8 cellular contexts compared by ENCODE assay signal in genomic region chrX:119790977-119791436, GRCh38. TPM values are rescaled to one million over a fixed set of nuclear protein-coding genes. Genes with fewer than 3 reads are reported as not detected.
DNase-seq lines count a peak whose midpoint lies in the region; ATAC-seq and TF ChIP-seq lines count a peak whose summit lies in the region.

No MANE protein-coding gene starts in this region.

- H3K4me1 Mint-ChIP-seq in CD4-positive, alpha-beta memory T cell: peaks cover 10 to 57% (median 22%) of the 10 kb centered on the region in 4 donors
- peaks cover 12% of the 10 kb centered on the region for H3K4me1 Mint-ChIP-seq in dendritic cell treated with granulocyte-macrophage colony-stimulating factor and Interleukin-4, amounts not matched to agents 40 ng/mL and 50 ng/mL, for 4 days (ENCODE audit: low read depth)

- H3K9me3 ChIP-seq in CD4-positive, alpha-beta memory T cell (ENCODE audit: control insufficient read depth in 1 of 2, low read length in 2 of 2): no peaks in the 10 kb centered on the region

- TF ChIP-seq CTCF in WI38 (IDR thresholded peaks at IDR 0.05; ENCODE audit: low read depth, low read length): 0 out of 2 replicates have a peak, but pooled peaks have one; percentile 1

- H3K27me3 Mint-ChIP-seq in CD4-positive, alpha-beta memory T cell: no peaks in the 10 kb centered on the region
- no peaks in the 10 kb centered on the region for H3K27me3 Mint-ChIP-seq in dendritic cell treated with granulocyte-macrophage colony-stimulating factor and Interleukin-4, amounts not matched to agents 40 ng/mL and 50 ng/mL, for 4 days

- peak; percentile 36 to 65 (median 46) for DNase-seq in CD4-positive, alpha-beta memory T cell
- peak; percentile 58 for DNase-seq in HT-29 (ENCODE audit: low spot score)
- peak; percentile 51 for DNase-seq in medulla oblongata (ENCODE audit: extremely low spot score)
- DNase-seq in stimulated activated CD8-positive, alpha-beta memory T cell treated with anti-CD3 and anti-CD28 coated beads, Interleukin-7, amount 100 ng/mL, for 4 hours (ENCODE audit: low read depth in 2 of 2): peak; percentile 22 to 33
- DNase-seq in retina: no peak

- H3K27ac Mint-ChIP-seq in CD4-positive, alpha-beta memory T cell: peak overlapping the region; percentile 96 to 99 (median 98)
- H3K27ac Mint-ChIP-seq in dendritic cell treated with granulocyte-macrophage colony-stimulating factor and Interleukin-4, amounts not matched to agents 40 ng/mL and 50 ng/mL, for 4 days: peak overlapping the region; percentile 92

- H3K36me3 Mint-ChIP-seq in CD4-positive, alpha-beta memory T cell: peaks cover 15 to 48% of the 10 kb centered on the region in 2 donors
- H3K36me3 Mint-ChIP-seq in dendritic cell treated with granulocyte-macrophage colony-stimulating factor and Interleukin-4, amounts not matched to agents 40 ng/mL and 50 ng/mL, for 4 days (ENCODE audit: low read depth): peaks cover 44% of the 10 kb centered on the region

- H3K27me3 ChIP-seq in CD4-positive, alpha-beta memory T cell (ENCODE audit: insufficient read depth, low read length): no peaks in the 10 kb centered on the region

- H3K4me3 Mint-ChIP-seq in CD4-positive, alpha-beta memory T cell: peak overlapping the region; percentile 91 to 96 (median 95)
- peak overlapping the region; percentile 88 for H3K4me3 Mint-ChIP-seq in dendritic cell treated with granulocyte-macrophage colony-stimulating factor and Interleukin-4, amounts not matched to agents 40 ng/mL and 50 ng/mL, for 4 days

- H3K4me3 ChIP-seq in CD4-positive, alpha-beta memory T cell (ENCODE audit: low read length in 2 of 2): peak overlapping the region; percentile 70 to 83
- peak overlapping the region; percentile 66 for H3K4me3 ChIP-seq in WI38 (ENCODE audit: low read depth, low read length)

- ATAC-seq in GM19463 (IDR thresholded peaks at IDR 0.05; ENCODE audit: unreplicated experiment): peak; percentile 17

- H3K9me3 Mint-ChIP-seq in CD4-positive, alpha-beta memory T cell: no peaks in the 10 kb centered on the region
- no peaks in the 10 kb centered on the region for H3K9me3 Mint-ChIP-seq in dendritic cell treated with granulocyte-macrophage colony-stimulating factor and Interleukin-4, amounts not matched to agents 40 ng/mL and 50 ng/mL, for 4 days

- peaks cover 40% of the 10 kb centered on the region for H3K4me1 ChIP-seq in CD4-positive, alpha-beta memory T cell (ENCODE audit: insufficient read depth, low read length)

- POLR2A ChIA-PET in CD4-positive, alpha-beta memory T cell (lab: Charles Lee; ENCODE audit: partially characterized antibody): interaction anchor here (0.5 to 3.3 kb wide), 27 partner anchors 15 to 554 kb away, joined by 3 to 65 read pairs (median 5); partner anchors contain the start of genes NDUFA1, NKAP, NKRF and RNF113A

- H3K27ac ChIP-seq in CD4-positive, alpha-beta memory T cell (ENCODE audit: low read depth, low read length): peak overlapping the region; percentile 90

- intact Hi-C loops in CD4-positive, alpha-beta memory T cell (cut with micrococcal nuclease): loop anchor here (1.0 to 5.0 kb wide), 7 partner anchors 35 to 322 kb away; partner anchors contain the start of genes NDUFA1, NKAP, RNF113A and SEPTIN6
- intact Hi-C loops in dendritic cell treated with granulocyte-macrophage colony-stimulating factor and Interleukin-4, amounts not matched to agents 40 ng/mL and 50 ng/mL, for 4 days (cut with micrococcal nuclease): loop anchor here (5.0 kb wide), 2 partner anchors 34 to 151 kb away; partner anchors contain the start of genes NKAP and SOWAHD

- H3K36me3 ChIP-seq in CD4-positive, alpha-beta memory T cell (ENCODE audit: insufficient read depth, low read length): peaks cover 22% of the 10 kb centered on the region

- CTCF ChIA-PET in CD4-positive, alpha-beta memory T cell (lab: Charles Lee; ENCODE audit: partially characterized antibody): interaction anchor here (0.6 to 2.2 kb wide), 12 partner anchors 10 to 309 kb away, joined by 3 to 12 read pairs (median 4); partner anchors contain the start of genes NDUFA1, RNF113A and SOWAHD

RNA-seq across cellular contexts. Expression of gene RPL39, which starts 0.4 kb away (rescaled TPM):
- 1,000 to 10,000 TPM; 3,907 to 4,108 TPM for total RNA-seq in CD4-positive, alpha-beta memory T cell
- polyA plus RNA-seq in CD4-positive, alpha-beta memory T cell: 1,000 to 10,000 TPM; 3,926 to 4,396 TPM
- 753 and 894 TPM in 2 replicates for total RNA-seq in HT-29 (2014; rRNA removed; shearing (Covaris generic))

RNA-seq across cellular contexts. Expression of gene SOWAHD, which starts 32.6 kb away (rescaled TPM):
- 1 to 10 TPM; 1.9 to 2.0 TPM for total RNA-seq in CD4-positive, alpha-beta memory T cell
- polyA plus RNA-seq in CD4-positive, alpha-beta memory T cell: 1 to 10 TPM in 1 of 2 donors, not detected in 1; 2.6 TPM
- total RNA-seq in HT-29 (2014; rRNA removed; shearing (Covaris generic)): 1.0 TPM in 1 of 2 replicates, not detected in the other
